ENCODE assay signal across 1 cellular context in the genomic region with DNA sequence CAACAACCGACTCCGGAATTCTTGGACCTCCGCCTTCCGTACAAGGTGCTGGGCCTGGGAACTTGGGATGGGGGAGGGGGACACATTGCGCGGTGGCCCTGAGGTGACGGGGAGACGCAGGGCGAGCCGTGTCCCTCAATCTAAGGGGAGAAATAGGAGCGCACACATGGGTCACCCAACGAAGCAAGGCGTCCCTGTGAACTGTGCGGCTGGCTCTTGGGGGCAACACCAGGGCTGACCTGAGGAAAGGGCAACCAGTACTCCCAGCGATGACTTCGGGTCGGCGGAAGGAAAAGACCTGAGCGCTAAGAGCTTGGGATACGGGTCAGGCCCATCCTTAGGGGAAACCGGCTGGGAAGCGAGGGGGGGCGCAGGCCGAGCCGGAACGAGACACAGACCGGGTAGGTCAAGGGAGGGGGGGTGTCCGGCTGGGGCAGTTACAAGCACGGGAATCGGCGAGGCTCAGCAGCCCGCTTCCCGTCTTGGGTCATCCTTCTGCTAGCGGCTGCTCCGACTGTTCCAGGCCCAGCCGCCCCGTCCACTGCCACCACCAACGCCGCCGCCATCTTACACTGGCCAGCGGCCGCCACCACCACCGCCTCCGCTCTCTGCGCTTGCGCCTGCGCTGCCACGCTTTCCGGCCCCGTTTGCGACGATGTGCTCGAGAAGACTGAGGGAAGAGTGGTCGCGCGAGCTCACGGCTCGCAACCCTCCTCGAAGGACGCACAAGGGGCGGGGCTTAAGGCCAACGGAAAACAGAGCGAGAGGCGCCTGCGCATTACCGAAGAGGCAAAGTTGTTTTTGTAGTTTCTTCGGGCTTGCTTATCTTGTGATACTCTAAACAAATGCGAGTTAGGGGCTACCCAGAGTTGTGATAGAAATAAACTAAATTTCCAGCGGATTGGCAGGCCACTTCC.
TF ChIP-seq lines count a peak whose summit lies in the region.

TSS of gene DCAF8 (minus strand) at position 672 of the 917 bp plus-strand sequence. CDS start 18,541 bp downstream, outside the sequence.

TF ChIP-seq in GM12878, 131 proteins besides CTCF, POLR2A, EP300 and RAD21 (continued from another document and continues in another):
- TF ChIP-seq, protein P1, sequence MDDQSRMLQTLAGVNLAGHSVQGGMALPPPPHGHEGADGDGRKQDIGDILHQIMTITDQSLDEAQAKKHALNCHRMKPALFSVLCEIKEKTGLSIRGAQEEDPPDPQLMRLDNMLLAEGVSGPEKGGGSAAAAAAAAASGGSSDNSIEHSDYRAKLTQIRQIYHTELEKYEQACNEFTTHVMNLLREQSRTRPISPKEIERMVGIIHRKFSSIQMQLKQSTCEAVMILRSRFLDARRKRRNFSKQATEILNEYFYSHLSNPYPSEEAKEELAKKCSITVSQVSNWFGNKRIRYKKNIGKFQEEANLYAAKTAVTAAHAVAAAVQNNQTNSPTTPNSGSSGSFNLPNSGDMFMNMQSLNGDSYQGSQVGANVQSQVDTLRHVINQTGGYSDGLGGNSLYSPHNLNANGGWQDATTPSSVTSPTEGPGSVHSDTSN (IDR thresholded peaks at IDR 0.05; ENCODE audit: insufficient replicate concordance, low read depth, low read length) = no peak
- TF ChIP-seq MTA3 (IDR thresholded peaks at IDR 0.05; ENCODE audit: borderline replicate concordance, low read length) = no peak; the same call in 1 of the 2 replicates
- TF ChIP-seq NR2C1 (IDR thresholded peaks at IDR 0.05) = no peak
- TF ChIP-seq, protein P2, sequence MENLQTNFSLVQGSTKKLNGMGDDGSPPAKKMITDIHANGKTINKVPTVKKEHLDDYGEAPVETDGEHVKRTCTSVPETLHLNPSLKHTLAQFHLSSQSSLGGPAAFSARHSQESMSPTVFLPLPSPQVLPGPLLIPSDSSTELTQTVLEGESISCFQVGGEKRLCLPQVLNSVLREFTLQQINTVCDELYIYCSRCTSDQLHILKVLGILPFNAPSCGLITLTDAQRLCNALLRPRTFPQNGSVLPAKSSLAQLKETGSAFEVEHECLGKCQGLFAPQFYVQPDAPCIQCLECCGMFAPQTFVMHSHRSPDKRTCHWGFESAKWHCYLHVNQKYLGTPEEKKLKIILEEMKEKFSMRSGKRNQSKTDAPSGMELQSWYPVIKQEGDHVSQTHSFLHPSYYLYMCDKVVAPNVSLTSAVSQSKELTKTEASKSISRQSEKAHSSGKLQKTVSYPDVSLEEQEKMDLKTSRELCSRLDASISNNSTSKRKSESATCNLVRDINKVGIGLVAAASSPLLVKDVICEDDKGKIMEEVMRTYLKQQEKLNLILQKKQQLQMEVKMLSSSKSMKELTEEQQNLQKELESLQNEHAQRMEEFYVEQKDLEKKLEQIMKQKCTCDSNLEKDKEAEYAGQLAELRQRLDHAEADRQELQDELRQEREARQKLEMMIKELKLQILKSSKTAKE (IDR thresholded peaks at IDR 0.05; ENCODE audit: low read depth, poor library complexity, severe bottlenecking) = no peak
- TF ChIP-seq, protein P3, sequence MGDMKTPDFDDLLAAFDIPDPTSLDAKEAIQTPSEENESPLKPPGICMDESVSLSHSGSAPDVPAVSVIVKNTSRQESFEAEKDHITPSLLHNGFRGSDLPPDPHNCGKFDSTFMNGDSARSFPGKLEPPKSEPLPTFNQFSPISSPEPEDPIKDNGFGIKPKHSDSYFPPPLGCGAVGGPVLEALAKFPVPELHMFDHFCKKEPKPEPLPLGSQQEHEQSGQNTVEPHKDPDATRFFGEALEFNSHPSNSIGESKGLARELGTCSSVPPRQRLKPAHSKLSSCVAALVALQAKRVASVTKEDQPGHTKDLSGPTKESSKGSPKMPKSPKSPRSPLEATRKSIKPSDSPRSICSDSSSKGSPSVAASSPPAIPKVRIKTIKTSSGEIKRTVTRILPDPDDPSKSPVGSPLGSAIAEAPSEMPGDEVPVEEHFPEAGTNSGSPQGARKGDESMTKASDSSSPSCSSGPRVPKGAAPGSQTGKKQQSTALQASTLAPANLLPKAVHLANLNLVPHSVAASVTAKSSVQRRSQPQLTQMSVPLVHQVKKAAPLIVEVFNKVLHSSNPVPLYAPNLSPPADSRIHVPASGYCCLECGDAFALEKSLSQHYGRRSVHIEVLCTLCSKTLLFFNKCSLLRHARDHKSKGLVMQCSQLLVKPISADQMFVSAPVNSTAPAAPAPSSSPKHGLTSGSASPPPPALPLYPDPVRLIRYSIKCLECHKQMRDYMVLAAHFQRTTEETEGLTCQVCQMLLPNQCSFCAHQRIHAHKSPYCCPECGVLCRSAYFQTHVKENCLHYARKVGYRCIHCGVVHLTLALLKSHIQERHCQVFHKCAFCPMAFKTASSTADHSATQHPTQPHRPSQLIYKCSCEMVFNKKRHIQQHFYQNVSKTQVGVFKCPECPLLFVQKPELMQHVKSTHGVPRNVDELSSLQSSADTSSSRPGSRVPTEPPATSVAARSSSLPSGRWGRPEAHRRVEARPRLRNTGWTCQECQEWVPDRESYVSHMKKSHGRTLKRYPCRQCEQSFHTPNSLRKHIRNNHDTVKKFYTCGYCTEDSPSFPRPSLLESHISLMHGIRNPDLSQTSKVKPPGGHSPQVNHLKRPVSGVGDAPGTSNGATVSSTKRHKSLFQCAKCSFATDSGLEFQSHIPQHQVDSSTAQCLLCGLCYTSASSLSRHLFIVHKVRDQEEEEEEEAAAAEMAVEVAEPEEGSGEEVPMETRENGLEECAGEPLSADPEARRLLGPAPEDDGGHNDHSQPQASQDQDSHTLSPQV (IDR thresholded peaks at IDR 0.05) = no peak
- TF ChIP-seq TARDBP (IDR thresholded peaks at IDR 0.05; ENCODE audit: borderline replicate concordance) = no peak
- TF ChIP-seq MEF2A (IDR thresholded peaks at IDR 0.05; ENCODE audit: insufficient read depth, low read depth, low read length) = no peak
- no peak for TF ChIP-seq FOXM1 (IDR thresholded peaks at IDR 0.05; ENCODE audit: low read depth, low read length)
- TF ChIP-seq NR2C2 (IDR thresholded peaks at IDR 0.05; ENCODE audit: borderline replicate concordance, control insufficient read depth, insufficient read length, low read depth) = no peak
- TF ChIP-seq SIN3A (IDR thresholded peaks at IDR 0.05; ENCODE audit: low read depth, low read length) = peak; percentile 80; the same call in 1 of the 2 replicates
- no peak; the same call in 1 of the 2 replicates for TF ChIP-seq ZNF687 (IDR thresholded peaks at IDR 0.05)
- TF ChIP-seq SMARCA5 (IDR thresholded peaks at IDR 0.05) = peak; percentile 61; the same call in 1 of the 2 replicates
- peak; percentile 66; the same call in 1 of the 2 replicates for TF ChIP-seq PAX5 (IDR thresholded peaks at IDR 0.05; ENCODE audit: borderline replicate concordance, low read depth, low read length)
- no peak for TF ChIP-seq PAX8 (IDR thresholded peaks at IDR 0.05)
- TF ChIP-seq BCLAF1 (IDR thresholded peaks at IDR 0.05) = no peak
- TF ChIP-seq CREM (IDR thresholded peaks at IDR 0.05; ENCODE audit: low read depth) = 0 out of 2 replicates have a peak, but pooled peaks have one; percentile 48
- TF ChIP-seq ATF7 (IDR thresholded peaks at IDR 0.05; ENCODE audit: low read depth) = no peak
- TF ChIP-seq, protein P4, sequence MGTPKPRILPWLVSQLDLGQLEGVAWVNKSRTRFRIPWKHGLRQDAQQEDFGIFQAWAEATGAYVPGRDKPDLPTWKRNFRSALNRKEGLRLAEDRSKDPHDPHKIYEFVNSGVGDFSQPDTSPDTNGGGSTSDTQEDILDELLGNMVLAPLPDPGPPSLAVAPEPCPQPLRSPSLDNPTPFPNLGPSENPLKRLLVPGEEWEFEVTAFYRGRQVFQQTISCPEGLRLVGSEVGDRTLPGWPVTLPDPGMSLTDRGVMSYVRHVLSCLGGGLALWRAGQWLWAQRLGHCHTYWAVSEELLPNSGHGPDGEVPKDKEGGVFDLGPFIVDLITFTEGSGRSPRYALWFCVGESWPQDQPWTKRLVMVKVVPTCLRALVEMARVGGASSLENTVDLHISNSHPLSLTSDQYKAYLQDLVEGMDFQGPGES (IDR thresholded peaks at IDR 0.05) = no peak
- no peak; a peak in 1 of 4 replicates for TF ChIP-seq IKZF2 (IDR thresholded peaks at IDR 0.05)
- TF ChIP-seq ESRRA (IDR thresholded peaks at IDR 0.05; ENCODE audit: low read length) = no peak
- peak; percentile 96 for TF ChIP-seq NRF1 (conservative IDR thresholded peaks at IDR 0.05; ENCODE audit: low read depth, low read length)
- peak; percentile 56 for TF ChIP-seq SP1 (IDR thresholded peaks at IDR 0.05; ENCODE audit: low read depth, low read length)
- TF ChIP-seq TCF12 (IDR thresholded peaks at IDR 0.05; ENCODE audit: low read depth, low read length) = no peak
- no peak for TF ChIP-seq ZNF217 (IDR thresholded peaks at IDR 0.05)
- TF ChIP-seq TBL1XR1 (IDR thresholded peaks at IDR 0.05; ENCODE audit: low read depth, low read length) = no peak
- TF ChIP-seq STAT1 (conservative IDR thresholded peaks at IDR 0.05) = 0 out of 2 replicates have a peak, but pooled peaks have one; percentile 48
- TF ChIP-seq RELA (IDR thresholded peaks at IDR 0.05; ENCODE audit: borderline replicate concordance, partially characterized antibody) = no peak
- no peak for TF ChIP-seq SMC3 (IDR thresholded peaks at IDR 0.05; ENCODE audit: borderline replicate concordance, low read length)
- TF ChIP-seq BRCA1 (IDR thresholded peaks at IDR 0.05; ENCODE audit: low read depth, low read length) = 0 out of 2 replicates have a peak, but pooled peaks have one; percentile 15
- TF ChIP-seq CBX3 (IDR thresholded peaks at IDR 0.05; ENCODE audit: borderline replicate concordance, low read depth) = no peak
- TF ChIP-seq CEBPB (IDR thresholded peaks at IDR 0.05; ENCODE audit: borderline replicate concordance in 1 of 2, low read depth in 2 of 2, low read length in 2 of 2) = no peak
- TF ChIP-seq MYB (IDR thresholded peaks at IDR 0.05; ENCODE audit: borderline replicate concordance, low read depth, low read length) = 0 out of 2 replicates have a peak, but pooled peaks have one; percentile 15
- no peak for TF ChIP-seq ZNF622 (IDR thresholded peaks at IDR 0.05)
- no peak for TF ChIP-seq SUPT20H (IDR thresholded peaks at IDR 0.05; ENCODE audit: borderline replicate concordance, control insufficient read depth, low read depth, low read length)
- peak; percentile 84 for TF ChIP-seq PML (IDR thresholded peaks at IDR 0.05; ENCODE audit: low read length)
- TF ChIP-seq JUNB (IDR thresholded peaks at IDR 0.05) = no peak
- no peak for TF ChIP-seq RFX5 (IDR thresholded peaks at IDR 0.05; ENCODE audit: low read depth, low read length)
- TF ChIP-seq POLR2AphosphoS5 (IDR thresholded peaks at IDR 0.05; ENCODE audit: low read length) = peak; percentile 96
- TF ChIP-seq SIX5 (IDR thresholded peaks at IDR 0.05; ENCODE audit: low read depth, low read length, severe bottlenecking) = peak; percentile 33
- TF ChIP-seq ZNF207 (IDR thresholded peaks at IDR 0.05; ENCODE audit: borderline replicate concordance) = peak; percentile 68
- TF ChIP-seq SPI1 (IDR thresholded peaks at IDR 0.05; ENCODE audit: borderline replicate concordance, insufficient read depth, low read depth, low read length) = no peak
- no peak for TF ChIP-seq E2F4 (IDR thresholded peaks at IDR 0.05; ENCODE audit: low read depth, low read length)
- peak; percentile 92 for TF ChIP-seq CHD1 (IDR thresholded peaks at IDR 0.05; ENCODE audit: low read depth, low read length)
- no peak for TF ChIP-seq NFXL1 (IDR thresholded peaks at IDR 0.05; ENCODE audit: borderline replicate concordance)
- TF ChIP-seq WRNIP1 (IDR thresholded peaks at IDR 0.05; ENCODE audit: borderline replicate concordance, low read depth, low read length) = peak; percentile 91; the same call in 1 of the 2 replicates
